Comparison of ENCODE assay signal across 36 cellular contexts in the genomic region with DNA sequence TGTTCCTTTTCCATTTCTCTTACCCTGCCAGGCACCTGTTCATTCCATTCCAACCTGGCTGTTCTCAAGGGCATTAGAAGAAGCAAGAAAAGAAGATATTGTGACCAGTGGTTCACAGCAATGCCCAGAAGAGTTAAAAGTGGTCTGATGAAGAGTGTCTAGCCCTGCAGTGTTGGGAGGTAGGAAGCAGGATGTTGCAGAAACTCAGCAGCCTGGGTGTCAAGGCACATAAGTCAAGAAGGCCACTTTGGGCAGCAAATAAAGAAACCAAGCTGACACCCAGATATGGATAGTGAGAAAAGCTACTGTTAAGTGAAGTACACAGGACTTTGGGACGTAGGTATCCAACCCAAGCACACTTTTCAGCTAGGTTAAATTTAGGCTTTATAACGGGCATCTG.
"Had no signal": no experiment of that assay in that cellular context is flagged by ENCODE, and none has a peak within 500 bp of the region (broad histone marks: within the 10 kb centered on the region; RNA-seq: fewer than 3 reads in every experiment).

No MANE protein-coding gene starts in this region.

- DNase-seq: Karpas-422, Kasumi-1, KG1, MG63, MM.1S, MV-4-11, NCI-H1048, NCI-H1092, NCI-H1092 treated with DMSO at 0.1 percent for 48 hours, NCI-H1105, NCI-H1105 treated with DMSO at 0.1 percent for 48 hours, NCI-H1417, NCI-H1417 treated with DMSO at 0.1 percent for 48 hours, NCI-H1436, NCI-H1436 treated with DMSO at 0.1 percent for 48 hours, NCI-H146, NCI-H1694, NCI-H1694 treated with DMSO at 0.1 percent for 48 hours, NCI-H187, NCI-H187 treated with DMSO at 0.1 percent for 48 hours, NCI-H1930, NCI-H2029, NCI-H2029 treated with DMSO at 0.1 percent for 48 hours, NCI-H2081, NCI-H2081 treated with DMSO at 0.1 percent for 48 hours, NCI-H2107, NCI-H2171, NCI-H2171 treated with DMSO at 0.1 percent for 48 hours, NCI-H2227 treated with DMSO at 0.1 percent for 48 hours, NCI-H226, NCI-H345, NCI-H446, NCI-H446 treated with DMSO at 0.1 percent for 48 hours, NCI-H510A, NCI-H510A treated with DMSO at 0.1 percent for 48 hours had no signal

- H3K27ac ChIP-seq: KMS-11 had no signal
